Comparison of ENCODE assay signal across 1 cellular context in genomic region chr14:99730876-99731351, GRCh38.
TF ChIP-seq lines count a peak whose summit lies in the region.

No MANE protein-coding gene starts in this region.

TF ChIP-seq in SK-N-SH, 30 proteins besides CTCF, POLR2A, EP300 and RAD21 (continued from another document):
- TF ChIP-seq USF1 (IDR thresholded peaks at IDR 0.05; ENCODE audit: borderline replicate concordance, low read depth): no peak
TF ChIP-seq in SK-N-SH: peak in this region for 0.
